In the genomic region with DNA sequence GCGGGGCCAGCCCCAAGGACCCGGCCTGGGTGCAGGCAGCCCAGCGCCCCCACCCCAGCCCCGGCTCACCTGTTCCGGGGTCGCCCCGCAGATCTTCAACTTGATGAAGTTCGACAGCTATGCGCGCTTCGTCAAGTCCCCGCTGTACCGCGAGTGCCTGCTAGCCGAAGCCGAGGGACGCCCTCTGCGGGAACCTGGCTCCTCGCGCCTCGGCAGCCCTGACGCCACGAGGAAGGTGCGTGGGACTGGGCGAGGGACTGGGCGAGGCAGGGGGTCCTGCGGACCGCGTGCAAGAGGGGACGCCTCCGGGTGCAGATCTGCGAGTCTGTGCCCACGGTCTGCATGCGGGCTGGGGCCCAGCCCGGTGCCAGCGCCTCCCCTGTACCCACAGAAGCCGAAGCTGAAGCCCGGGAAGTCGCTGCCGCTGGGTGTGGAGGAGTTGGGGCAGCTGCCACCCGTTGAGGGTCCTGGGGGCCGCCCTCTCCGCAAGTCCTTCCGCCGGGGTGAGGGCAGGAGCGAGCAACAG, we compare ENCODE assay signal across 1 cellular context.
TF ChIP-seq lines count a peak whose summit lies in the region.

No MANE protein-coding gene starts in this region.

TF ChIP-seq in HEK293, 187 proteins besides CTCF, POLR2A, EP300 and RAD21 (continued from another document):
- no peak for TF ChIP-seq ZNF433 (tag by site-specific recombination; IDR thresholded peaks at IDR 0.05; ENCODE audit: low read depth)
